ENCODE assay signal across 7 cellular contexts in genomic region chr11:33912405-33913361, GRCh38. TPM values are rescaled to one million over a fixed set of nuclear protein-coding genes. Genes with fewer than 3 reads are reported as not detected.
DNase-seq lines count a peak whose midpoint lies in the region; ATAC-seq, FAIRE-seq and TF ChIP-seq lines count a peak whose summit lies in the region.

No MANE protein-coding gene starts in this region.

- TF ChIP-seq POLR2A in GM12892 (IDR thresholded peaks at IDR 0.05; ENCODE audit: low read depth, low read length) (peak; percentile 62; the same call in 1 of the 2 replicates), IMR-90 (IDR thresholded peaks at IDR 0.05; ENCODE audit: low read depth, low read length) (no peak)

- H3K56ac ChIP-seq in IMR-90 (ENCODE audit: extremely low read depth, insufficient read depth, low read length) = no peak overlapping the region

- intact Hi-C loops in IMR-90 (cut with micrococcal nuclease) = no loop called here

- H2AK5ac ChIP-seq in IMR-90 (ENCODE audit: low read depth, low read length) = no peak overlapping the region

- H3K27ac ChIP-seq in IMR-90 (ENCODE audit: insufficient read depth, low read length) (no peak overlapping the region), SJCRH30 (no peak overlapping the region)

- DNase-seq in GM12892 (ENCODE audit: insufficient read length) (peak; percentile 41), IMR-90 (peak; percentile 90), SJCRH30 (peak; percentile 14 to 31), kidney epithelial cell (ENCODE audit: low read depth) (peak; percentile 87)
- no peak for DNase-seq in activated naive CD4-positive, alpha-beta T cell (lab: John Stamatoyannopoulos, UW)
- DNase-seq in stimulated activated CD4-positive, alpha-beta T cell treated with anti-CD3 and anti-CD28 coated beads, Interleukin-12 subunit alpha, Interleukin-12 subunit beta, amount 100 ng/mL, for 4 hours = no peak

- H3K9ac ChIP-seq in IMR-90 (ENCODE audit: low read depth, low read length) = no peak overlapping the region

- H3K79me1 ChIP-seq in IMR-90 (ENCODE audit: low read depth in 1 of 2, low read length in 2 of 2) = no peaks in the 10 kb centered on the region

- no peak overlapping the region for H3K23ac ChIP-seq in IMR-90 (ENCODE audit: low read depth, low read length)

- H2AFZ ChIP-seq in IMR-90 (replicated peaks; ENCODE audit: low read length, poor library complexity) = no peak overlapping the region

- no peak for TF ChIP-seq CTCF in IMR-90 (conservative IDR thresholded peaks at IDR 0.05; ENCODE audit: low read depth, low read length)
- TF ChIP-seq CTCF in kidney epithelial cell (IDR thresholded peaks at IDR 0.05; ENCODE audit: insufficient read depth, low read length, poor library complexity, severe bottlenecking) = no peak

- H2BK120ac ChIP-seq in IMR-90 (ENCODE audit: low read depth, low read length) = no peak overlapping the region

- no peak overlapping the region for H2BK15ac ChIP-seq in IMR-90 (ENCODE audit: low read depth, low read length)

- H3K36me3 ChIP-seq in IMR-90 (ENCODE audit: control insufficient read depth, insufficient read depth, low read length) (no peaks in the 10 kb centered on the region), SJCRH30 (no peaks in the 10 kb centered on the region), kidney epithelial cell (ENCODE audit: control insufficient read depth, insufficient read depth, low read length) (no peaks in the 10 kb centered on the region)

- H3K4me3 ChIP-seq in IMR-90 (ENCODE audit: insufficient read depth, low read depth, low read length) (no peak overlapping the region), SJCRH30 (no peak overlapping the region), kidney epithelial cell (ENCODE audit: low read depth, low read length) (no peak overlapping the region)

- H3K14ac ChIP-seq in IMR-90 (replicated peaks; ENCODE audit: low read depth, low read length) = no peak overlapping the region

- POLR2A ChIA-PET in IMR-90 (lab: Charles Lee; ENCODE audit: unreplicated experiment) = interaction anchor here (0.6 kb wide), 1 partner anchor 593 kb away, joined by 3 read pairs; no protein-coding TSS in a partner anchor

- TF ChIP-seq RAD21 in IMR-90 (IDR thresholded peaks at IDR 0.05; ENCODE audit: low read length) = no peak

- H3K18ac ChIP-seq in IMR-90 (ENCODE audit: low read depth, low read length) = no peak overlapping the region

- in situ Hi-C loops in IMR-90 (cut with MboI; ENCODE audit: low sequenced_read_pairs) = no loop called here

- H3K4ac ChIP-seq in IMR-90 (ENCODE audit: low read depth, low read length) = no peak overlapping the region

- no peaks in the 10 kb centered on the region for H3K9me1 ChIP-seq in IMR-90 (ENCODE audit: insufficient read depth, low read length)

- H4K8ac ChIP-seq in IMR-90 (ENCODE audit: low read depth in 2 of 2, low read length in 2 of 2) = no peak overlapping the region

- no peak overlapping the region for H4K5ac ChIP-seq in IMR-90 (ENCODE audit: low read depth, low read length)

- peaks cover 18% of the 10 kb centered on the region for H3K27me3 ChIP-seq in IMR-90 (ENCODE audit: control insufficient read depth, insufficient read depth, low read length)
- H3K27me3 ChIP-seq in SJCRH30 = no peaks in the 10 kb centered on the region
- peaks cover 7% of the 10 kb centered on the region for H3K27me3 ChIP-seq in kidney epithelial cell (ENCODE audit: control insufficient read depth, insufficient read depth, low read length)

- H4K20me1 ChIP-seq in IMR-90 (ENCODE audit: insufficient read depth, low read length) = no peaks in the 10 kb centered on the region

- no peak overlapping the region for H2AK9ac ChIP-seq in IMR-90 (replicated peaks; ENCODE audit: low read depth, low read length, poor library complexity)

- no peak overlapping the region for H2BK5ac ChIP-seq in IMR-90 (ENCODE audit: low read depth, low read length, poor library complexity, severe bottlenecking)

- no peak overlapping the region for H4K91ac ChIP-seq in IMR-90 (ENCODE audit: insufficient read depth, low read depth, low read length)

- no peak overlapping the region for H2BK20ac ChIP-seq in IMR-90 (ENCODE audit: low read depth, low read length)

- H3K9me3 ChIP-seq in IMR-90 (ENCODE audit: control insufficient read depth, insufficient read depth, low read length) = no peaks in the 10 kb centered on the region
- no peaks in the 10 kb centered on the region; the same call in 1 of the 2 replicates for H3K9me3 ChIP-seq in SJCRH30 (replicated peaks)

- CTCF ChIA-PET in IMR-90 (lab: Yijun Ruan, JAX) = no interaction called here

- H3K4me1 ChIP-seq in IMR-90 (ENCODE audit: control insufficient read depth, insufficient read depth, low read length) (peaks cover 3% of the 10 kb centered on the region; the same call in 1 of the 2 replicates), SJCRH30 (no peaks in the 10 kb centered on the region; the same call in 1 of the 2 replicates)

- no TSS peak for BruUV-seq in IMR-90 (replicated peaks; lab: Mats Ljungman, UMichigan)

- H3K4me2 ChIP-seq in IMR-90 (ENCODE audit: low read depth, low read length) = no peak overlapping the region

- ATAC-seq in GM21619 (IDR thresholded peaks at IDR 0.05; ENCODE audit: unreplicated experiment) (peak; percentile 86), IMR-90 (ENCODE audit: low read depth) (peak; percentile 83)

- peak; percentile 97 for FAIRE-seq in GM12892 (lab: Jason Lieb, UNC)

- 60% methylated on average over 1 of the region's 12 CpGs; no CpG with 5 or more reads in 1 of the 2 experiments for WGBS in IMR-90 (ENCODE audit: extremely low coverage in 2 of 2, insufficient read length in 1 of 2), 2 experiments

- dilution Hi-C loops in IMR-90 (cut with HindIII; ENCODE audit: low sequenced_read_pairs, unreplicated experiment) = no loop called here

TF ChIP-seq in IMR-90, 13 proteins besides CTCF, POLR2A, EP300 and RAD21:
- TF ChIP-seq CHD1 (IDR thresholded peaks at IDR 0.05; ENCODE audit: low read depth, low read length) (no peak), BHLHE40 (IDR thresholded peaks at IDR 0.05; ENCODE audit: low read depth, low read length) (no peak; the same call in 1 of the 2 replicates), CEBPB (IDR thresholded peaks at IDR 0.05; ENCODE audit: low read depth, low read length) (peak; percentile 91), RFX5 (IDR thresholded peaks at IDR 0.05; ENCODE audit: low read depth, low read length) (no peak), FOS (IDR thresholded peaks at IDR 0.05; ENCODE audit: low read depth, low read length) (peak; percentile 93), SMC3 (IDR thresholded peaks at IDR 0.05; ENCODE audit: low read depth, low read length) (no peak), MAZ (IDR thresholded peaks at IDR 0.05; ENCODE audit: borderline replicate concordance, low read depth, low read length) (no peak), ELK1 (IDR thresholded peaks at IDR 0.05; ENCODE audit: borderline replicate concordance, low read depth, low read length) (no peak), RCOR1 (IDR thresholded peaks at IDR 0.05; ENCODE audit: insufficient replicate concordance, low read length) (no peak), NFE2L2 (IDR thresholded peaks at IDR 0.05; ENCODE audit: low read depth, low read length) (no peak), MAFK (IDR thresholded peaks at IDR 0.05; ENCODE audit: low read depth, low read length) (peak; percentile 47; the same call in 1 of the 2 replicates), USF2 (IDR thresholded peaks at IDR 0.05; ENCODE audit: low read depth, low read length) (no peak), MXI1 (IDR thresholded peaks at IDR 0.05; ENCODE audit: borderline replicate concordance, low read depth, low read length) (no peak)

RNA-seq across cellular contexts. Expression of gene LMO2, which starts 20.8 kb away (rescaled TPM):
- 21.5 TPM for polyA plus RNA-seq in GM12892 (2012; ENCODE audit: missing spikeins)
- total RNA-seq in IMR-90 (2012; rRNA removed) = not detected in 2 replicates
- 0.04 TPM in 1 of 2 replicates, not detected in the other for polyA plus RNA-seq in IMR-90 (2012; rRNA removed)
- polyA plus RNA-seq in IMR-90 (2012; cell fraction: cytosol; rRNA removed) = not detected in 2 replicates
- 0.05 TPM in 1 of 2 replicates, not detected in the other for polyA plus RNA-seq in IMR-90 (2012; cell fraction: nucleus; rRNA removed; ENCODE audit: low replicate concordance)
- 0.63 and 1.2 TPM in 2 replicates for total RNA-seq in SJCRH30 (2014; rRNA removed; shearing (Covaris generic))
- 0.82 and 2.5 TPM in 2 replicates for total RNA-seq in kidney epithelial cell

Comparison
In these comparisons a context has a peak if more than half of its experiments do, and no peak if none do; other contexts are left out.
1. DNase-seq: peak in GM12892 (single experiment), IMR-90 (single experiment), SJCRH30 (2 of 2) and kidney epithelial cell (single experiment); none in activated naive CD4-positive, alpha-beta T cell (0 of 4) and stimulated activated CD4-positive, alpha-beta T cell treated with anti-CD3 and anti-CD28 coated beads, Interleukin-12 subunit alpha, Interleukin-12 subunit beta, amount 100 ng/mL, for 4 hours (single experiment).